18 cellular contexts compared by ENCODE assay signal in the genomic region with DNA sequence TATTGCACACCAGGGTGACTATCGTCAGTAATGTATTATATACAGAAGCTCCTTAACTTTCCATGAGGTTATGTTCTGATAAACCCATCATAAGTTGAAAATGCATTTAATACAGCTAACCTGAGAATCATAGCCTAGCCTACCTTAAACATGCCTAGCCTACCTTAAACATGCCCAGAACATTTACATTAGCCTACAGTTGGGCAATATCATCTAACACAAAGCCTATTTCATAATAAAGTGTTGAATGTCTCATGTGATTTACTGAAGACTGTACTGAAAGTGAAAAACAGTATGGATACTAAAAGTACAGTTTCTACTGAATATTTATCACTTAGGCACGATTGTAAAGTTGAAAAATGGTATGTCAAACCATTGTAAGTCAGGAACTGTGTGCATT. TPM values are rescaled to one million over a fixed set of nuclear protein-coding genes. Genes with fewer than 3 reads are reported as not detected.
DNase-seq lines count a peak whose midpoint lies in the region; ATAC-seq, FAIRE-seq and TF ChIP-seq lines count a peak whose summit lies in the region.
"Had no signal": no experiment of that assay in that cellular context is flagged by ENCODE, and none has a peak within 500 bp of the region (broad histone marks: within the 10 kb centered on the region; RNA-seq: fewer than 3 reads in every experiment).

No MANE protein-coding gene starts in this region.

- POLR2A ChIA-PET in activated B cell treated with CpG ODN at 0.5 μM for 24 hours (lab: Charles Lee) = interaction anchor here (1.5 to 3.2 kb wide), 4 partner anchors 13 to 842 kb away, joined by 4 to 41 read pairs (median 30); a partner anchor contains a TSS

- H3K9me3 Mint-ChIP-seq in activated B cell treated with CpG ODN at 0.5 μM for 24 hours = no peaks in the 10 kb centered on the region
- H3K9me3 Mint-ChIP-seq: activated CD4-positive, alpha-beta memory T cell treated with anti-CD3 and anti-CD28 coated beads, Interleukin-2, amount 10 ng/mL, durations not matched to agents 7 days and 5 days; activated naive CD4-positive, alpha-beta T cell treated with anti-CD3 and anti-CD28 coated beads for 36 hours; naive thymus-derived CD4-positive, alpha-beta T cell had no signal

- H3K27ac Mint-ChIP-seq in activated B cell treated with CpG ODN at 0.5 μM for 24 hours = peak overlapping the region; percentile 96
- H3K27ac Mint-ChIP-seq: activated CD4-positive, alpha-beta memory T cell treated with anti-CD3 and anti-CD28 coated beads, Interleukin-2, amount 10 ng/mL, durations not matched to agents 7 days and 5 days had no signal

- no peak overlapping the region for H3K9ac ChIP-seq in kidney (ENCODE audit: low read length in 2 of 2)

- FAIRE-seq in kidney (lab: Jason Lieb, UNC) = no peak
- FAIRE-seq in urothelium cell line (lab: Jason Lieb, UNC) = peak; percentile 5
- FAIRE-seq: colon, islet of Langerhans had no signal

- intact Hi-C loops in left ventricle myocardium inferior (cut with micrococcal nuclease) (no loop called here), cardiac septum (cut with DNase I) (no loop called here), activated B cell treated with CpG ODN at 0.5 μM for 24 hours (cut with micrococcal nuclease) (loop anchor here (5.0 to 10.0 kb wide), 3 partner anchors 172 to 897 kb away; a partner anchor contains a TSS), kidney (cut with DNase I) (no loop called here)

- DNase-seq in left ventricle myocardium inferior = no peak
- no peak for DNase-seq in cardiac septum (ENCODE audit: low spot score)
- no peak for DNase-seq in activated B cell treated with CpG ODN at 0.5 μM for 24 hours
- DNase-seq in kidney = no peak
- DNase-seq in urothelium cell line (ENCODE audit: low spot score) = no peak
- no peak for DNase-seq in DMS53 (lab: John Stamatoyannopoulos, UW)
- no peak for DNase-seq in occipital lobe (lab: John Stamatoyannopoulos, UW)
- DNase-seq: activated CD4-positive, alpha-beta memory T cell treated with anti-CD3 and anti-CD28 coated beads, Interleukin-2, amount 10 ng/mL, durations not matched to agents 7 days and 5 days; activated naive CD4-positive, alpha-beta T cell treated with anti-CD3 and anti-CD28 coated beads for 36 hours; DND-41; foreskin melanocyte; naive thymus-derived CD4-positive, alpha-beta T cell; T-helper 9 cell had no signal

- peak overlapping the region; percentile 96 for H3K4me3 Mint-ChIP-seq in activated B cell treated with CpG ODN at 0.5 μM for 24 hours

- CTCF ChIA-PET in activated B cell treated with CpG ODN at 0.5 μM for 24 hours (lab: Charles Lee) = interaction anchor here (1.1 to 1.2 kb wide), 2 partner anchors 89 to 203 kb away, joined by 3 read pairs; no protein-coding TSS in a partner anchor

- TF ChIP-seq CTCF in left ventricle myocardium inferior (IDR thresholded peaks at IDR 0.05; ENCODE audit: borderline replicate concordance) = no peak
- no peak for TF ChIP-seq CTCF in activated B cell treated with CpG ODN at 0.5 μM for 24 hours (IDR thresholded peaks at IDR 0.05)
- no peak for TF ChIP-seq CTCF in kidney (IDR thresholded peaks at IDR 0.05; ENCODE audit: borderline replicate concordance, extremely low read depth, insufficient read depth)

- peaks cover 65% of the 10 kb centered on the region for H3K4me1 ChIP-seq in left ventricle myocardium inferior
- H3K4me1 ChIP-seq in kidney (ENCODE audit: control insufficient read depth in 1 of 2, insufficient read depth in 1 of 2, low read depth in 1 of 2, low read length in 2 of 2) = peaks cover 13 to 16% of the 10 kb centered on the region in 2 donors

- no peak for ATAC-seq in activated B cell treated with CpG ODN at 0.5 μM for 24 hours (ENCODE audit: low read depth)
- ATAC-seq in HG02623 (IDR thresholded peaks at IDR 0.05; ENCODE audit: unreplicated experiment) = no peak
- ATAC-seq: naive thymus-derived CD4-positive, alpha-beta T cell; Panc1 had no signal

- no peaks in the 10 kb centered on the region for H3K27me3 ChIP-seq in left ventricle myocardium inferior (ENCODE audit: low read depth)

- no peak overlapping the region for H3K27ac ChIP-seq in left ventricle myocardium inferior (replicated peaks)
- no peak overlapping the region for H3K27ac ChIP-seq in kidney (ENCODE audit: low read depth in 2 of 2, low read length in 2 of 2)

- H3K4me1 Mint-ChIP-seq in activated B cell treated with CpG ODN at 0.5 μM for 24 hours = peaks cover 80% of the 10 kb centered on the region

- no peaks in the 10 kb centered on the region for H3K27me3 Mint-ChIP-seq in activated B cell treated with CpG ODN at 0.5 μM for 24 hours
- H3K27me3 Mint-ChIP-seq: activated CD4-positive, alpha-beta memory T cell treated with anti-CD3 and anti-CD28 coated beads, Interleukin-2, amount 10 ng/mL, durations not matched to agents 7 days and 5 days; naive thymus-derived CD4-positive, alpha-beta T cell had no signal

- H3K9me3 ChIP-seq in left ventricle myocardium inferior (replicated peaks) = no peaks in the 10 kb centered on the region
- no peaks in the 10 kb centered on the region for H3K9me3 ChIP-seq in kidney (ENCODE audit: control insufficient read depth in 1 of 2, low read length in 2 of 2)

- H3K36me3 ChIP-seq in left ventricle myocardium inferior (no peaks in the 10 kb centered on the region), kidney (ENCODE audit: control insufficient read depth in 1 of 2, insufficient read depth in 2 of 2, low read length in 2 of 2) (no peaks in the 10 kb centered on the region)

- H3K4me3 ChIP-seq in left ventricle myocardium inferior (peak overlapping the region; percentile 84), kidney (ENCODE audit: low read length in 2 of 2) (peak overlapping the region; percentile 86 to 88)

- peaks cover 28% of the 10 kb centered on the region for H3K36me3 Mint-ChIP-seq in activated B cell treated with CpG ODN at 0.5 μM for 24 hours (ENCODE audit: low read depth)

RNA-seq across cellular contexts. Expression of a gene that starts 1.5 kb away (rescaled TPM):
- total RNA-seq in left ventricle myocardium inferior (35.4 TPM), cardiac septum (29.4 TPM), activated B cell treated with CpG ODN at 0.5 μM for 24 hours (51.3 and 53.1 TPM in 2 replicates), kidney (29.8 TPM), occipital lobe (12.6 TPM)
- polyA plus RNA-seq in kidney (ENCODE audit: insufficient read depth, low read depth, low replicate concordance) = 13.7 TPM

RNA-seq across cellular contexts. Expression of a gene that starts 30.6 kb away (rescaled TPM):
- total RNA-seq in left ventricle myocardium inferior (167 TPM), cardiac septum (116 TPM), activated B cell treated with CpG ODN at 0.5 μM for 24 hours (98.9 and 109 TPM in 2 replicates), kidney (22.8 TPM), occipital lobe (0.78 TPM)
- 11.1 TPM for polyA plus RNA-seq in kidney (ENCODE audit: insufficient read depth, low read depth, low replicate concordance)

RNA-seq across cellular contexts. Expression of a gene that starts 49.0 kb away (rescaled TPM):
- total RNA-seq in left ventricle myocardium inferior = not detected
- total RNA-seq in cardiac septum = not detected
- not detected in 2 replicates for total RNA-seq in activated B cell treated with CpG ODN at 0.5 μM for 24 hours
- total RNA-seq in kidney = not detected
- not detected for polyA plus RNA-seq in kidney (ENCODE audit: insufficient read depth, low read depth, low replicate concordance)
- total RNA-seq in occipital lobe = not detected
- total RNA-seq: activated CD4-positive, alpha-beta memory T cell treated with anti-CD3 and anti-CD28 coated beads, Interleukin-2, amount 10 ng/mL, durations not matched to agents 7 days and 5 days; activated naive CD4-positive, alpha-beta T cell treated with anti-CD3 and anti-CD28 coated beads for 36 hours; naive thymus-derived CD4-positive, alpha-beta T cell; skeletal muscle tissue had no signal
- polyA plus RNA-seq: naive thymus-derived CD4-positive, alpha-beta T cell had no signal

Comparison
In these comparisons a context has a peak if more than half of its experiments do, and no peak if none do; other contexts are left out.
1. RNA of a gene that starts 30.6 kb away (total RNA-seq): 167 TPM in left ventricle myocardium inferior (single experiment), 116 TPM in cardiac septum (single experiment), 98.9 to 109 TPM in activated B cell treated with CpG ODN at 0.5 μM for 24 hours and 22.8 TPM in kidney (single experiment); 0.78 TPM in occipital lobe (single experiment); every median in the first group is over 10 times any median in the second.